In genomic region chr1:6357243-6357929, GRCh38 we compare ENCODE assay signal across 1 cellular context.
A peak's percentile ranks its signal among the peaks of the same experiment; 100 is the strongest.
TF ChIP-seq lines count a peak whose summit lies in the region.

No MANE protein-coding gene starts in this region.

TF ChIP-seq in HepG2, 621 proteins besides CTCF, POLR2A, EP300 and RAD21 (continued from another document):
- TF ChIP-seq SSRP1 (CRISPR knock-in tag; IDR thresholded peaks at IDR 0.05) (no peak), SP4 (CRISPR knock-in tag; IDR thresholded peaks at IDR 0.05) (no peak), MYC (CRISPR knock-in tag; IDR thresholded peaks at IDR 0.05; ENCODE audit: borderline replicate concordance) (peak; percentile 33; the same call in 1 of the 2 replicates), ZNF318 (CRISPR knock-in tag; IDR thresholded peaks at IDR 0.05) (no peak), MAFG (CRISPR knock-in tag; IDR thresholded peaks at IDR 0.05) (no peak), SMAD1 (CRISPR knock-in tag; IDR thresholded peaks at IDR 0.05; ENCODE audit: borderline replicate concordance, low read depth) (no peak), NFYC (CRISPR knock-in tag; IDR thresholded peaks at IDR 0.05) (no peak), NR2F6 (IDR thresholded peaks at IDR 0.05) (no peak), NR2F6 (CRISPR knock-in tag; IDR thresholded peaks at IDR 0.05) (0 out of 2 replicates have a peak, but pooled peaks have one; percentile 22), ZNF670 (CRISPR knock-in tag; IDR thresholded peaks at IDR 0.05; ENCODE audit: borderline replicate concordance) (no peak), PHF20 (CRISPR knock-in tag; IDR thresholded peaks at IDR 0.05) (no peak), PLSCR1 (CRISPR knock-in tag; IDR thresholded peaks at IDR 0.05; ENCODE audit: borderline replicate concordance) (no peak), AGO1 (IDR thresholded peaks at IDR 0.05; ENCODE audit: low read depth, low read length, poor library complexity, severe bottlenecking) (no peak), PRPF4 (IDR thresholded peaks at IDR 0.05; ENCODE audit: low read depth, low read length, poor library complexity, severe bottlenecking) (no peak), KAT8 (CRISPR knock-in tag; IDR thresholded peaks at IDR 0.05) (no peak), NRL (CRISPR knock-in tag; IDR thresholded peaks at IDR 0.05; ENCODE audit: borderline replicate concordance) (no peak), GPBP1L1 (CRISPR knock-in tag; IDR thresholded peaks at IDR 0.05) (no peak), U2AF2 (IDR thresholded peaks at IDR 0.05; ENCODE audit: low read depth, low read length) (no peak), U2AF1 (optimal IDR thresholded peaks at IDR 0.05; ENCODE audit: low read depth, low read length) (no peak), PHF21A (CRISPR knock-in tag; IDR thresholded peaks at IDR 0.05) (no peak), E2F2 (CRISPR knock-in tag; IDR thresholded peaks at IDR 0.05; ENCODE audit: borderline replicate concordance) (no peak), HMGXB4 (CRISPR knock-in tag; IDR thresholded peaks at IDR 0.05; ENCODE audit: borderline replicate concordance in 1 of 2, low read depth in 1 of 2) (0 out of 4 replicates have a peak, but pooled peaks of 1 of the 2 experiments have one; percentile 41), HMGA1 (CRISPR knock-in tag; conservative IDR thresholded peaks at IDR 0.05) (no peak), ZNF326 (CRISPR knock-in tag; IDR thresholded peaks at IDR 0.05; ENCODE audit: borderline replicate concordance) (no peak), SOX13 (IDR thresholded peaks at IDR 0.05) (no peak), SOX13 (CRISPR knock-in tag; conservative IDR thresholded peaks at IDR 0.05 in 1 of 2, IDR thresholded peaks at IDR 0.05 in 1 of 2) (no peak), NR1H2 (CRISPR knock-in tag; IDR thresholded peaks at IDR 0.05; ENCODE audit: borderline replicate concordance, low read depth) (no peak), GLI4 (CRISPR knock-in tag; IDR thresholded peaks at IDR 0.05; ENCODE audit: borderline replicate concordance) (no peak), ATF6 (CRISPR knock-in tag; conservative IDR thresholded peaks at IDR 0.05) (no peak), FUBP1 (CRISPR knock-in tag; IDR thresholded peaks at IDR 0.05; ENCODE audit: borderline replicate concordance) (no peak), HNRNPL (IDR thresholded peaks at IDR 0.05; ENCODE audit: low read depth, low read length) (no peak), RELA (CRISPR knock-in tag; IDR thresholded peaks at IDR 0.05) (no peak), TIGD3 (CRISPR knock-in tag; IDR thresholded peaks at IDR 0.05; ENCODE audit: borderline replicate concordance) (no peak), DRAP1 (CRISPR knock-in tag; IDR thresholded peaks at IDR 0.05) (no peak), SAFB2 (CRISPR knock-in tag; IDR thresholded peaks at IDR 0.05; ENCODE audit: borderline replicate concordance, low read depth) (no peak), ZNF580 (CRISPR knock-in tag; IDR thresholded peaks at IDR 0.05; ENCODE audit: borderline replicate concordance, low read depth) (no peak), CREB1 (IDR thresholded peaks at IDR 0.05) (no peak), CREB1 (CRISPR knock-in tag; IDR thresholded peaks at IDR 0.05) (no peak), GABPA (IDR thresholded peaks at IDR 0.05; ENCODE audit: low read depth, low read length) (no peak), GABPA (CRISPR knock-in tag; IDR thresholded peaks at IDR 0.05; ENCODE audit: low read depth) (no peak), BHLHE40 (IDR thresholded peaks at IDR 0.05; ENCODE audit: low read length) (peak; percentile 31; the same call in 1 of the 2 replicates), HOXA3 (CRISPR knock-in tag; IDR thresholded peaks at IDR 0.05) (peak; percentile 31; the same call in 1 of the 2 replicates)
